27 cellular contexts compared by ENCODE assay signal in genomic region chr5:3929799-3930198, GRCh38.
"Had no signal": no experiment of that assay in that cellular context is flagged by ENCODE, and none has a peak within 500 bp of the region (broad histone marks: within the 10 kb centered on the region; RNA-seq: fewer than 3 reads in every experiment).

No MANE protein-coding gene starts in this region.

- H3K9me3 ChIP-seq: suprapubic skin, thoracic aorta, thyroid gland, tibial artery, tibial nerve, transverse colon, upper lobe of left lung, upper lobe of right lung, uterus, vagina had no signal

- H3K4me1 ChIP-seq: suprapubic skin, thyroid gland, tibial artery, tibial nerve, transverse colon, upper lobe of left lung, upper lobe of right lung, uterus, vagina had no signal

- H3K36me3 Mint-ChIP-seq: stimulated activated effector memory CD8-positive, alpha-beta T cell treated with anti-CD3 and anti-CD28 coated beads, Interleukin-12 subunit alpha, Interleukin-12 subunit beta, amount 100 ng/mL, for 72 hours; stimulated activated memory B cell treated with anti-CD40 and anti-IgM and Interleukin-4, amounts not matched to agents 10 μg/mL and 1 μg/mL and 100 μg/mL, for 72 hours; stimulated activated naive B cell treated with anti-CD40 and anti-IgM and Interleukin-4, amounts not matched to agents 10 μg/mL and 1 μg/mL and 100 μg/mL, for 72 hours had no signal

- H3K27ac Mint-ChIP-seq: stimulated activated effector memory CD8-positive, alpha-beta T cell treated with anti-CD3 and anti-CD28 coated beads, Interleukin-12 subunit alpha, Interleukin-12 subunit beta, amount 100 ng/mL, for 72 hours; stimulated activated memory B cell treated with anti-CD40 and anti-IgM and Interleukin-4, amounts not matched to agents 10 μg/mL and 1 μg/mL and 100 μg/mL, for 72 hours; stimulated activated naive B cell treated with anti-CD40 and anti-IgM and Interleukin-4, amounts not matched to agents 10 μg/mL and 1 μg/mL and 100 μg/mL, for 72 hours; stimulated activated naive CD8-positive, alpha-beta T cell treated with anti-CD3 and anti-CD28 coated beads, Interleukin-15, Interleukin-2, amounts not matched to agents 100 ng/mL and 50 ng/mL, for 24 hours; type B pancreatic cell had no signal

- H3K9me3 Mint-ChIP-seq: type B pancreatic cell had no signal

- DNase-seq: stimulated activated CD4-positive, alpha-beta T cell treated with anti-CD3 and anti-CD28 coated beads, Interleukin-2, amount 100 ng/mL, for 48 hours; stimulated activated CD4-positive, alpha-beta T cell treated with anti-CD3 and anti-CD28 coated beads, Interleukin-4, amount 100 ng/mL, for 1 hour; stimulated activated CD4-positive, alpha-beta T cell treated with anti-CD3 and anti-CD28 coated beads, Interleukin-4, amount 100 ng/mL, for 24 hours; stimulated activated CD4-positive, alpha-beta T cell treated with anti-CD3 and anti-CD28 coated beads, Interleukin-4, amount 100 ng/mL, for 4 hours; stimulated activated CD8-positive, alpha-beta memory T cell treated with anti-CD3 and anti-CD28 coated beads, Interleukin-4, amount 100 ng/mL, for 48 hours; stimulated activated naive B cell treated with anti-CD40 and anti-IgM and Interleukin-4, amounts not matched to agents 10 μg/mL and 1 μg/mL and 100 μg/mL, for 72 hours; stimulated activated naive CD4-positive, alpha-beta T cell; stimulated activated naive CD4-positive, alpha-beta T cell treated with Interleukin-2 at 50 U/mL for 16 hours; stimulated activated naive CD8-positive, alpha-beta T cell treated with anti-CD3 and anti-CD28 coated beads, Interleukin-15, amount 100 ng/mL, for 72 hours; stimulated activated naive CD8-positive, alpha-beta T cell treated with anti-CD3 and anti-CD28 coated beads, Interleukin-15, Interleukin-2, amounts not matched to agents 100 U/mL and 50 U/mL, for 24 hours; stomach; substantia nigra; thyroid gland; tibial artery; transverse colon; trophoblast cell; upper lobe of right lung; uterus had no signal

- H3K4me1 Mint-ChIP-seq: stimulated activated effector memory CD8-positive, alpha-beta T cell treated with anti-CD3 and anti-CD28 coated beads, Interleukin-12 subunit alpha, Interleukin-12 subunit beta, amount 100 ng/mL, for 72 hours; stimulated activated memory B cell treated with anti-CD40 and anti-IgM and Interleukin-4, amounts not matched to agents 10 μg/mL and 1 μg/mL and 100 μg/mL, for 72 hours; stimulated activated naive B cell treated with anti-CD40 and anti-IgM and Interleukin-4, amounts not matched to agents 10 μg/mL and 1 μg/mL and 100 μg/mL, for 72 hours; stimulated activated naive CD8-positive, alpha-beta T cell treated with anti-CD3 and anti-CD28 coated beads, Interleukin-15, amount 100 ng/mL, for 72 hours had no signal

- H3K4me3 ChIP-seq: stomach, suprapubic skin, thoracic aorta, thyroid gland, tibial artery, tibial nerve, transverse colon, upper lobe of left lung, upper lobe of right lung, uterus, vagina had no signal

- H3K36me3 ChIP-seq: stomach, suprapubic skin, thoracic aorta, thyroid gland, tibial artery, tibial nerve, transverse colon, upper lobe of left lung, upper lobe of right lung, uterus, vagina had no signal

- H3K27me3 ChIP-seq: stomach, suprapubic skin, thyroid gland, tibial artery, tibial nerve, transverse colon, upper lobe of left lung, upper lobe of right lung, uterus, vagina had no signal

- H3K4me3 Mint-ChIP-seq: stimulated activated effector memory CD8-positive, alpha-beta T cell treated with anti-CD3 and anti-CD28 coated beads, Interleukin-12 subunit alpha, Interleukin-12 subunit beta, amount 100 ng/mL, for 72 hours; stimulated activated memory B cell treated with anti-CD40 and anti-IgM and Interleukin-4, amounts not matched to agents 10 μg/mL and 1 μg/mL and 100 μg/mL, for 72 hours; stimulated activated naive B cell treated with anti-CD40 and anti-IgM and Interleukin-4, amounts not matched to agents 10 μg/mL and 1 μg/mL and 100 μg/mL, for 72 hours; stimulated activated naive CD8-positive, alpha-beta T cell treated with anti-CD3 and anti-CD28 coated beads, Interleukin-15, amount 100 ng/mL, for 72 hours; stimulated activated naive CD8-positive, alpha-beta T cell treated with anti-CD3 and anti-CD28 coated beads, Interleukin-15, Interleukin-2, amounts not matched to agents 100 ng/mL and 50 ng/mL, for 24 hours; type B pancreatic cell had no signal

- ATAC-seq: stimulated activated effector memory CD8-positive, alpha-beta T cell treated with anti-CD3 and anti-CD28 coated beads, Interleukin-12 subunit alpha, Interleukin-12 subunit beta, amount 100 ng/mL, for 72 hours; stimulated activated memory B cell treated with anti-CD40 and anti-IgM and Interleukin-4, amounts not matched to agents 10 μg/mL and 1 μg/mL and 100 μg/mL, for 72 hours; stimulated activated naive B cell treated with anti-CD40 and anti-IgM and Interleukin-4, amounts not matched to agents 10 μg/mL and 1 μg/mL and 100 μg/mL, for 72 hours; stimulated activated naive CD8-positive, alpha-beta T cell treated with anti-CD3 and anti-CD28 coated beads, Interleukin-15, amount 100 ng/mL, for 72 hours; stimulated activated naive CD8-positive, alpha-beta T cell treated with anti-CD3 and anti-CD28 coated beads, Interleukin-15, Interleukin-2, amounts not matched to agents 100 U/mL and 50 U/mL, for 24 hours; upper lobe of right lung had no signal

- H3K27ac ChIP-seq: stomach, suprapubic skin, thoracic aorta, thyroid gland, tibial artery, tibial nerve, transverse colon, upper lobe of left lung, upper lobe of right lung, uterus, vagina had no signal

- H3K27me3 Mint-ChIP-seq: stimulated activated memory B cell treated with anti-CD40 and anti-IgM and Interleukin-4, amounts not matched to agents 10 μg/mL and 1 μg/mL and 100 μg/mL, for 72 hours; stimulated activated naive B cell treated with anti-CD40 and anti-IgM and Interleukin-4, amounts not matched to agents 10 μg/mL and 1 μg/mL and 100 μg/mL, for 72 hours; stimulated activated naive CD8-positive, alpha-beta T cell treated with anti-CD3 and anti-CD28 coated beads, Interleukin-15, Interleukin-2, amounts not matched to agents 100 ng/mL and 50 ng/mL, for 24 hours had no signal
